Comparison of ENCODE assay signal across 8 cellular contexts in the genomic region with DNA sequence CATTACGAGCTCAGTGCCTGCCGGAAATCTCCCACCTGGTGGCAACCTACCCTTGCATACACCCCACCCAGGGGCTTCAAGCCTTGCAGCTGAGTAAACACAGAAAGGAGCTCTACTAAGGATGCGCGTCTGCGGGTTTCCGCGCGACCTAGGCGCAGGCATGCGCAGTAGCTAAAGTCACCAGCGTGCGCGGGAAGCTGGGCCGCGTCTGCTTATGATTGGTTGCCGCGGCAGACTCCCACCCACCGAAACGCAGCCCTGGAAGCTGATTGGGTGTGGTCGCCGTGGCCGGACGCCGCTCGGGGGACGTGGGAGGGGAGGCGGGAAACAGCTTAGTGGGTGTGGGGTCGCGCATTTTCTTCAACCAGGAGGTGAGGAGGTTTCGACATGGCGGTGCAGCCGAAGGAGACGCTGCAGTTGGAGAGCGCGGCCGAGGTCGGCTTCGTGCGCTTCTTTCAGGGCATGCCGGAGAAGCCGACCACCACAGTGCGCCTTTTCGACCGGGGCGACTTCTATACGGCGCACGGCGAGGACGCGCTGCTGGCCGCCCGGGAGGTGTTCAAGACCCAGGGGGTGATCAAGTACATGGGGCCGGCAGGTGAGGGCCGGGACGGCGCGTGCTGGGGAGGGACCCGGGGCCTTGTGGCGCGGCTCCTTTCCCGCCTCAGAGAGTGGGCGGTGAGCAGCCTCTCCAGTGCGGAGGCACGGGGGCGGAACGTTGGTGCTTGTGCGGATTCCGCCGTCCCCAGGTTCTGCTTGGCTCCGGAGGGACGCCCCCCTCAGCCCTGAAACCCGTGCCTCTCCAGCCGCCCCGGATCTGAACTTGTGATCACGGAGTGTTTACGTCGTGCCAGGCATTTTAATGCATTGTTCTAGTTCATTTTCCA. TPM values are rescaled to one million over a fixed set of nuclear protein-coding genes. Genes with fewer than 3 reads are reported as not detected.
DNase-seq lines count a peak whose midpoint lies in the region; ATAC-seq, FAIRE-seq and TF ChIP-seq lines count a peak whose summit lies in the region.

A gene (plus strand): TSS at position 352 of the 887 bp plus-strand sequence. CDS start 36 bp downstream, at position 388.

- peak; percentile 97 for ATAC-seq in HG02798 (IDR thresholded peaks at IDR 0.05; ENCODE audit: poor library complexity, unreplicated experiment)
- peak; percentile 99 for ATAC-seq in Right ventricle myocardium superior (ENCODE audit: poor library complexity)
- peak; percentile 98 to 99 (median 98) for ATAC-seq in pancreas

- no peaks in the 10 kb centered on the region for H3K36me3 ChIP-seq in pancreas
- no peaks in the 10 kb centered on the region for H3K36me3 ChIP-seq in tibial artery

- FAIRE-seq in GM12891 (lab: Jason Lieb, UNC) = peak; percentile 96
- no peak for FAIRE-seq in pancreas (lab: Jason Lieb, UNC)

- H3K4me3 ChIP-seq in pancreas (peak within 1 kb of the TSS; percentile 72 to 97 (median 84)), tibial artery (peak within 1 kb of the TSS; percentile 79 to 80)

- intact Hi-C loops in Right ventricle myocardium superior (cut with DNase I) = no loop called here
- intact Hi-C loops in pancreas (cut with DNase I) = no loop called here
- intact Hi-C loops in tibial artery (cut with DNase I; ENCODE audit: low total_unique reads) = no loop called here

- H3K27ac ChIP-seq in pancreas = peak within 1 kb of the TSS; percentile 36 to 72 (median 62)
- peak within 1 kb of the TSS; percentile 49 to 64 for H3K27ac ChIP-seq in tibial artery

- DNase-seq in GM12891 (ENCODE audit: insufficient read length, low spot score) (peak; percentile 95), NCI-H1436 (lab: John Stamatoyannopoulos, UW) (peak; percentile 97), SW480 (ENCODE audit: low spot score) (peak; percentile 96), Right ventricle myocardium superior (peak; percentile 96), pancreas (peak; percentile 88 to 97 (median 90)), tibial artery (peak; percentile 90 to 93)
- peak; percentile 85 for DNase-seq in activated naive CD8-positive, alpha-beta T cell treated with anti-CD3 and anti-CD28 coated beads, Interleukin-2, amount 50 U/mL, for 16 hours (ENCODE audit: low read depth, low spot score)

- TF ChIP-seq POLR2A in GM12891 (IDR thresholded peaks at IDR 0.05; ENCODE audit: low read depth, low read length) = peak; percentile 53; the same call in 1 of the 2 replicates

- H3K4me1 ChIP-seq in pancreas = peaks cover 0 to 11% (median 0%) of the 10 kb centered on the region in 3 donors
- H3K4me1 ChIP-seq in tibial artery = peaks cover 0 to 15% (median 12%) of the 10 kb centered on the region in 4 donors

- 0 to 1% methylated on average over 64 to 78 of the region's 78 CpGs for WGBS in pancreas, 2 donors

- no peak for TF ChIP-seq CTCF in pancreas (IDR thresholded peaks at IDR 0.05)
- no peak for TF ChIP-seq CTCF in tibial artery (IDR thresholded peaks at IDR 0.05)

- H3K27me3 ChIP-seq in pancreas (no peaks in the 10 kb centered on the region), tibial artery (no peaks in the 10 kb centered on the region)

- H3K9me3 ChIP-seq in pancreas = no peaks in the 10 kb centered on the region
- no peaks in the 10 kb centered on the region for H3K9me3 ChIP-seq in tibial artery

TF ChIP-seq in GM12891, 5 proteins besides CTCF, POLR2A, EP300 and RAD21:
- 0 out of 2 replicates have a peak, but pooled peaks have one; percentile 37 for TF ChIP-seq TAF1 (IDR thresholded peaks at IDR 0.05; ENCODE audit: low read depth, low read length)
- no peak for TF ChIP-seq SPI1 (IDR thresholded peaks at IDR 0.05; ENCODE audit: low read depth, low read length)
- TF ChIP-seq POU2F2 (IDR thresholded peaks at IDR 0.05; ENCODE audit: low read depth, low read length) = no peak; the same call in 1 of the 2 replicates
- TF ChIP-seq POLR2AphosphoS5 (IDR thresholded peaks at IDR 0.05; ENCODE audit: low read depth, low read length) = peak; percentile 38; the same call in 1 of the 2 replicates
- peak; percentile 73 for TF ChIP-seq PAX5 (IDR thresholded peaks at IDR 0.05; ENCODE audit: insufficient read depth, low read length, severe bottlenecking)

RNA-seq across cellular contexts. Expression of the gene that starts here (rescaled TPM):
- polyA plus RNA-seq in GM12891 (2012; ENCODE audit: low read depth, missing spikeins) = 27.1 TPM
- total RNA-seq in Right ventricle myocardium superior = 11.1 TPM
- total RNA-seq in pancreas = 10 to 100 TPM in 1 of 6 donors, 1 to 10 TPM in 5; 5.1 to 10.3 (median 8.2) TPM
- 1 to 10 TPM; 3.3 to 6.5 TPM for polyA plus RNA-seq in pancreas

Comparison
In these comparisons a context has a peak if more than half of its experiments do, and no peak if none do; other contexts are left out.
1. Peak in every context shown above with its lines: DNase-seq, ATAC-seq, H3K4me3 ChIP-seq and H3K27ac ChIP-seq.